ENCODE assay signal across 8 cellular contexts in the genomic region with DNA sequence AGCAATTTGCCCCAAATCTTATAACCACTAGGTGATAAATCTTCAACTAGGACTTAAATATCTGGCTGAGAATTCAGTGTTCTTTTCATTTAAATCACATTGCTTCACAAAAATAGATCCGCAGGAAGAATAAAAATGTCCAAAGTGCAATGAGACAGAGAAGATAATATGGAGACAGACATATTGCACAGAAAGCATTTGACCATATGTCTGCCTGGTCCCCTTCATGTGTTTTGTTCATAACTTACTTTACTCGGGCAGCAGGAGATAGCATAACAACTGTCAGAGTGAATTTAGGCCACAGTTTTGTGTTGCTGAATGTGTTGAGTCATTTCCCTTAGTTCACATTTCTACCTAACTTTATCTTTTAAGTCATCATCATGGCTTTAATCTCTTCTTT.
DNase-seq lines count a peak whose midpoint lies in the region; ATAC-seq and TF ChIP-seq lines count a peak whose summit lies in the region.
"Not testable (repeated sequence)": the region's sequence is repeated elsewhere in the genome, so short reads cannot be mapped to it uniquely, and the experiment has no call there.

No MANE protein-coding gene starts in this region.

- POLR2A ChIA-PET in SK-N-SH (lab: Yijun Ruan, JAX) = not testable (repeated sequence)
- POLR2A ChIA-PET in activated CD4-positive, alpha-beta memory T cell treated with anti-CD3 and anti-CD28 coated beads, Interleukin-2, amount 10 ng/mL, durations not matched to agents 7 days and 5 days (lab: Charles Lee) = interaction anchor here (0.7 to 5.2 kb wide), 6 partner anchors 11 to 158 kb away, joined by 3 to 38 read pairs (median 4); a partner anchor contains a TSS

- WGBS in SK-N-SH (ENCODE audit: low lambda C conversion rate) = 35% methylated on average over 2 of the region's 2 CpGs
- 50 to 79% (median 65%) methylated on average over 2 of the region's 2 CpGs for WGBS in spleen, 5 donors

- H3K79me2 ChIP-seq in ACC112 (ENCODE audit: control insufficient read depth, insufficient read depth, low read length, unreplicated experiment); GM23338 (replicated peaks; ENCODE audit: insufficient read depth); SK-N-SH (ENCODE audit: insufficient read depth): not testable (repeated sequence)

- H3K36me3 ChIP-seq in ACC112 (ENCODE audit: insufficient read depth, low read length); GM23338 (ENCODE audit: insufficient read depth); SK-N-SH (replicated peaks in 1 of 2; ENCODE audit: control insufficient read depth in 1 of 2, insufficient read depth in 2 of 2, low read length in 1 of 2); spleen: not testable (repeated sequence)

- H3K4me1 ChIP-seq in ACC112 (ENCODE audit: control insufficient read depth, insufficient read depth, low read length, unreplicated experiment) (peaks cover 29% of the 10 kb centered on the region), GM23338 (ENCODE audit: insufficient read depth) (peaks cover 23% of the 10 kb centered on the region), SK-N-SH (ENCODE audit: control insufficient read depth in 1 of 2, insufficient read depth in 2 of 2, low read depth in 1 of 2, low read length in 1 of 2) (peaks cover 0 to 36% of the 10 kb centered on the region in 2 experiments; a peak in 2 of 4 replicates), spleen (peaks cover 0 to 41% (median 17%) of the 10 kb centered on the region in 6 donors)

- peak in 1 of 2 experiments; percentile 49; a peak in 1 of 4 replicates for TF ChIP-seq EP300 in SK-N-SH (IDR thresholded peaks at IDR 0.05; ENCODE audit: borderline replicate concordance in 1 of 2, low read depth in 1 of 2, low read length in 1 of 2)

- peaks cover 35% of the 10 kb centered on the region for H3K4me1 Mint-ChIP-seq in GM23338
- H3K4me1 Mint-ChIP-seq in activated CD4-positive, alpha-beta memory T cell treated with anti-CD3 and anti-CD28 coated beads, Interleukin-2, amount 10 ng/mL, durations not matched to agents 7 days and 5 days = peaks cover 54% of the 10 kb centered on the region
- peaks cover 45% of the 10 kb centered on the region for H3K4me1 Mint-ChIP-seq in activated naive CD4-positive, alpha-beta T cell treated with anti-CD3 and anti-CD28 coated beads for 36 hours (ENCODE audit: low read depth)
- H3K4me1 Mint-ChIP-seq in immature natural killer cell = peaks cover 67 to 69% of the 10 kb centered on the region in 2 donors

- not testable (repeated sequence) for TF ChIP-seq POLR2A in spleen (IDR thresholded peaks at IDR 0.05)

- not testable (repeated sequence) for H3F3A ChIP-seq in GM23338 (replicated peaks; ENCODE audit: low read depth)
- H3F3A ChIP-seq in SK-N-SH (replicated peaks; ENCODE audit: insufficient read depth) = peaks cover 39% of the 10 kb centered on the region

- intact Hi-C loops in activated naive CD4-positive, alpha-beta T cell treated with anti-CD3 and anti-CD28 coated beads for 36 hours (cut with micrococcal nuclease) = loop anchor here (1.0 to 2.0 kb wide), 2 partner anchors 16 to 160 kb away; no protein-coding TSS in a partner anchor
- intact Hi-C loops in spleen (cut with DNase I; ENCODE audit: low total_unique reads) = not testable (repeated sequence)

- H3K36me3 Mint-ChIP-seq in GM23338 (ENCODE audit: low read depth); activated naive CD4-positive, alpha-beta T cell treated with anti-CD3 and anti-CD28 coated beads for 36 hours (ENCODE audit: low read depth); immature natural killer cell: not testable (repeated sequence)
- peaks cover 23% of the 10 kb centered on the region for H3K36me3 Mint-ChIP-seq in activated CD4-positive, alpha-beta memory T cell treated with anti-CD3 and anti-CD28 coated beads, Interleukin-2, amount 10 ng/mL, durations not matched to agents 7 days and 5 days (ENCODE audit: low read depth)

- H3K27me3 Mint-ChIP-seq in GM23338 (ENCODE audit: insufficient read depth, low read depth, poor library complexity); activated CD4-positive, alpha-beta memory T cell treated with anti-CD3 and anti-CD28 coated beads, Interleukin-2, amount 10 ng/mL, durations not matched to agents 7 days and 5 days; activated naive CD4-positive, alpha-beta T cell treated with anti-CD3 and anti-CD28 coated beads for 36 hours (ENCODE audit: low read depth); immature natural killer cell (ENCODE audit: low read depth in 3 of 3): not testable (repeated sequence)

- ATAC-seq in GM23338 = not testable (repeated sequence)

- TF ChIP-seq CTCF in GM23338 (conservative IDR thresholded peaks at IDR 0.05; ENCODE audit: low read depth in 2 of 2); SK-N-SH (IDR thresholded peaks at IDR 0.05); astrocyte of the spinal cord (IDR thresholded peaks at IDR 0.05; ENCODE audit: low read depth, low read length); spleen (IDR thresholded peaks at IDR 0.05 in 8 of 11, conservative IDR thresholded peaks at IDR 0.05 in 3 of 11): not testable (repeated sequence)

- not testable (repeated sequence) for H3K9me3 Mint-ChIP-seq in GM23338; activated CD4-positive, alpha-beta memory T cell treated with anti-CD3 and anti-CD28 coated beads, Interleukin-2, amount 10 ng/mL, durations not matched to agents 7 days and 5 days; activated naive CD4-positive, alpha-beta T cell treated with anti-CD3 and anti-CD28 coated beads for 36 hours; immature natural killer cell

- H3K27ac Mint-ChIP-seq in GM23338 = not testable (repeated sequence)
- peak overlapping the region; percentile 86 for H3K27ac Mint-ChIP-seq in activated CD4-positive, alpha-beta memory T cell treated with anti-CD3 and anti-CD28 coated beads, Interleukin-2, amount 10 ng/mL, durations not matched to agents 7 days and 5 days
- H3K27ac Mint-ChIP-seq in activated naive CD4-positive, alpha-beta T cell treated with anti-CD3 and anti-CD28 coated beads for 36 hours = peak overlapping the region; percentile 37
- H3K27ac Mint-ChIP-seq in immature natural killer cell = peak overlapping the region; percentile 78 to 97 (median 94)

- not testable (repeated sequence) for H4K20me1 ChIP-seq in GM23338 (replicated peaks; ENCODE audit: insufficient read depth); SK-N-SH (ENCODE audit: insufficient read depth)

- H3K4me2 ChIP-seq in GM23338 = not testable (repeated sequence)
- H3K4me2 ChIP-seq in SK-N-SH = peak overlapping the region; percentile 47

- not testable (repeated sequence) for H3K4me3 ChIP-seq in ACC112 (ENCODE audit: low read depth, low read length); GM23338; SK-N-SH (ENCODE audit: low read depth in 2 of 2, low read length in 1 of 2); astrocyte of the spinal cord (ENCODE audit: low read depth, low read length); spleen

- DNase-seq in GM23338 (ENCODE audit: low spot score); SK-N-SH; activated CD4-positive, alpha-beta memory T cell treated with anti-CD3 and anti-CD28 coated beads, Interleukin-2, amount 10 ng/mL, durations not matched to agents 7 days and 5 days; activated naive CD4-positive, alpha-beta T cell treated with anti-CD3 and anti-CD28 coated beads for 36 hours; spleen: not testable (repeated sequence)
- DNase-seq in astrocyte of the spinal cord (ENCODE audit: low read depth, low spot score) (peak; percentile 35), immature natural killer cell (peak in 2 of 3 donors; percentile 10 to 18)

- H2AFZ ChIP-seq in ACC112 (ENCODE audit: low read length, unreplicated experiment) (peak overlapping the region; percentile 84), GM23338 (0 out of 2 replicates have a peak overlapping the region, but pooled peaks have one; percentile 64), SK-N-SH (ENCODE audit: low read depth) (peak overlapping the region; percentile 69; the same call in 1 of the 2 replicates)

- H3K27me3 ChIP-seq in ACC112 (ENCODE audit: insufficient read depth, low read length); GM23338 (ENCODE audit: insufficient read depth); SK-N-SH (ENCODE audit: insufficient read depth); spleen (replicated peaks in 1 of 7): not testable (repeated sequence)

- not testable (repeated sequence) for H3K9me2 ChIP-seq in GM23338 (ENCODE audit: insufficient read depth); SK-N-SH

- H3K9me3 ChIP-seq in SK-N-SH, spleen: not testable (repeated sequence)

- not testable (repeated sequence) for H3K4me3 Mint-ChIP-seq in GM23338; activated naive CD4-positive, alpha-beta T cell treated with anti-CD3 and anti-CD28 coated beads for 36 hours
- peak overlapping the region; percentile 18 for H3K4me3 Mint-ChIP-seq in activated CD4-positive, alpha-beta memory T cell treated with anti-CD3 and anti-CD28 coated beads, Interleukin-2, amount 10 ng/mL, durations not matched to agents 7 days and 5 days
- H3K4me3 Mint-ChIP-seq in immature natural killer cell = peak overlapping the region; percentile 62 to 74 (median 68)

- peak overlapping the region; percentile 36; the same call in 1 of the 2 replicates for H3K27ac ChIP-seq in ACC112 (ENCODE audit: low read depth, low read length)
- H3K27ac ChIP-seq in GM23338 (ENCODE audit: low read depth) = not testable (repeated sequence)
- H3K27ac ChIP-seq in SK-N-SH (ENCODE audit: low read depth in 2 of 2, low read length in 1 of 2) = peak overlapping the region in 1 of 2 experiments; percentile 76; a peak in 3 of 4 replicates
- peak overlapping the region in 5 of 8 donors; percentile 14 to 82 (median 76) for H3K27ac ChIP-seq in spleen

- not testable (repeated sequence) for H3K9ac ChIP-seq in SK-N-SH

- in situ Hi-C loops in astrocyte of the spinal cord (cut with HindIII; ENCODE audit: low sequenced_read_pairs) = not testable (repeated sequence)

- CTCF ChIA-PET in SK-N-SH (lab: Yijun Ruan, JAX) = interaction anchor here (0.7 kb wide), 1 partner anchor 33 kb away, joined by 3 read pairs; no protein-coding TSS in a partner anchor
- CTCF ChIA-PET in activated CD4-positive, alpha-beta memory T cell treated with anti-CD3 and anti-CD28 coated beads, Interleukin-2, amount 10 ng/mL, durations not matched to agents 7 days and 5 days (lab: Charles Lee) = interaction anchor here (0.7 to 0.9 kb wide), 2 partner anchors 149 to 163 kb away, joined by 3 read pairs; no protein-coding TSS in a partner anchor
- CTCF ChIA-PET in activated naive CD4-positive, alpha-beta T cell treated with anti-CD3 and anti-CD28 coated beads for 36 hours (lab: Charles Lee) = not testable (repeated sequence)

- TF ChIP-seq RAD21 in SK-N-SH (IDR thresholded peaks at IDR 0.05; ENCODE audit: low read length) = not testable (repeated sequence)
